8 cellular contexts compared by ENCODE assay signal in genomic region chr12:108826115-108826806, GRCh38. TPM values are rescaled to one million over a fixed set of nuclear protein-coding genes. Genes with fewer than 3 reads are reported as not detected.
A peak's percentile ranks its signal among the peaks of the same experiment; 100 is the strongest.
DNase-seq lines count a peak whose midpoint lies in the region; ATAC-seq and TF ChIP-seq lines count a peak whose summit lies in the region.

No MANE protein-coding gene starts in this region.

- H3K27me3 ChIP-seq in breast epithelium, result no peaks in the 10 kb centered on the region
- no peaks in the 10 kb centered on the region for H3K27me3 ChIP-seq in mammary epithelial cell (ENCODE audit: insufficient read depth, low read length)
- no peaks in the 10 kb centered on the region for H3K27me3 ChIP-seq in prostate gland (replicated peaks; ENCODE audit: insufficient read depth)

- no peak overlapping the region for H2AFZ ChIP-seq in mammary epithelial cell (ENCODE audit: low read depth, low read length)

- H3K4me3 ChIP-seq in breast epithelium (peak overlapping the region in 1 of 3 donors; percentile 38), mammary epithelial cell (replicated peaks in 1 of 3; ENCODE audit: insufficient read depth in 1 of 3, low read depth in 2 of 3, low read length in 3 of 3) (no peak overlapping the region), prostate gland (no peak overlapping the region)

- H3K36me3 ChIP-seq in breast epithelium (no peaks in the 10 kb centered on the region), mammary epithelial cell (ENCODE audit: insufficient read depth, low read length) (peaks cover 35% of the 10 kb centered on the region), prostate gland (no peaks in the 10 kb centered on the region)

- peaks cover 0 to 4% of the 10 kb centered on the region in 2 donors for H3K4me1 ChIP-seq in breast epithelium
- H3K4me1 ChIP-seq in mammary epithelial cell (ENCODE audit: insufficient read depth, low read length), result peaks cover 32% of the 10 kb centered on the region
- peaks cover 3% of the 10 kb centered on the region for H3K4me1 ChIP-seq in prostate gland (replicated peaks)

- H3K9ac ChIP-seq in mammary epithelial cell (ENCODE audit: insufficient read depth, low read length), result no peak overlapping the region

- TF ChIP-seq CTCF in breast epithelium (IDR thresholded peaks at IDR 0.05), result no peak
- TF ChIP-seq CTCF in mammary epithelial cell (conservative IDR thresholded peaks at IDR 0.05 in 1 of 2, IDR thresholded peaks at IDR 0.05 in 1 of 2; ENCODE audit: extremely low read depth in 1 of 2, insufficient read depth in 1 of 2, low read depth in 1 of 2, low read length in 2 of 2), result no peak
- no peak for TF ChIP-seq CTCF in prostate gland (IDR thresholded peaks at IDR 0.05)

- BruUV-seq in mammary epithelial cell (replicated peaks; lab: Mats Ljungman, UMichigan), result no TSS peak

- no peaks in the 10 kb centered on the region for H3K27me3 Mint-ChIP-seq in activated CD4-positive, alpha-beta memory T cell treated with anti-CD3 and anti-CD28 coated beads, Interleukin-2, amount 10 ng/mL, durations not matched to agents 7 days and 5 days

- no peak overlapping the region for H3K4me3 Mint-ChIP-seq in activated CD4-positive, alpha-beta memory T cell treated with anti-CD3 and anti-CD28 coated beads, Interleukin-2, amount 10 ng/mL, durations not matched to agents 7 days and 5 days

- ATAC-seq in GM18907 (IDR thresholded peaks at IDR 0.05; ENCODE audit: unreplicated experiment), result no peak

- peak overlapping the region; percentile 72 to 89 for H3K27ac ChIP-seq in breast epithelium
- H3K27ac ChIP-seq in mammary epithelial cell (ENCODE audit: insufficient read depth, low read depth, low read length), result no peak overlapping the region
- peak overlapping the region; percentile 35 to 43 for H3K27ac ChIP-seq in prostate gland

- intact Hi-C loops in breast epithelium (cut with DNase I; ENCODE audit: low total_unique reads), result no loop called here
- intact Hi-C loops in mammary epithelial cell (cut with micrococcal nuclease), result no loop called here
- intact Hi-C loops in head of caudate nucleus (cut with DNase I), result no loop called here
- intact Hi-C loops in prostate gland (cut with DNase I), result no loop called here

- H3K9me3 Mint-ChIP-seq in activated CD4-positive, alpha-beta memory T cell treated with anti-CD3 and anti-CD28 coated beads, Interleukin-2, amount 10 ng/mL, durations not matched to agents 7 days and 5 days, result no peaks in the 10 kb centered on the region

- WGBS in mammary epithelial cell (ENCODE audit: low coverage, missing lambda C conversion rate), result 94% methylated on average over 14 of the region's 16 CpGs
- 29% methylated on average over 16 of the region's 16 CpGs for WGBS in prostate gland

- DNase-seq in breast epithelium (ENCODE audit: low spot score in 2 of 2) (no peak), mammary epithelial cell (no peak), head of caudate nucleus (peak; percentile 31 to 83 (median 63)), prostate gland (ENCODE audit: low spot score) (no peak)
- no peak for DNase-seq in activated CD4-positive, alpha-beta memory T cell treated with anti-CD3 and anti-CD28 coated beads, Interleukin-2, amount 10 ng/mL, durations not matched to agents 7 days and 5 days
- DNase-seq in activated effector memory CD4-positive, alpha-beta T cell treated with anti-CD3 and anti-CD28 coated beads, Interleukin-2, amount 50 U/mL, for 16 hours, result no peak
- no peak for DNase-seq in activated CD4-positive, alpha-beta T cell treated with anti-CD3 and anti-CD28 coated beads for 48 hours

- peaks cover 65% of the 10 kb centered on the region for H3K36me3 Mint-ChIP-seq in activated CD4-positive, alpha-beta memory T cell treated with anti-CD3 and anti-CD28 coated beads, Interleukin-2, amount 10 ng/mL, durations not matched to agents 7 days and 5 days (ENCODE audit: low read depth)

- H3K4me1 Mint-ChIP-seq in activated CD4-positive, alpha-beta memory T cell treated with anti-CD3 and anti-CD28 coated beads, Interleukin-2, amount 10 ng/mL, durations not matched to agents 7 days and 5 days, result peaks cover 87% of the 10 kb centered on the region

- H3K27ac Mint-ChIP-seq in activated CD4-positive, alpha-beta memory T cell treated with anti-CD3 and anti-CD28 coated beads, Interleukin-2, amount 10 ng/mL, durations not matched to agents 7 days and 5 days, result peak overlapping the region; percentile 64

- in situ Hi-C loops in mammary epithelial cell (cut with MboI; ENCODE audit: low sequenced_read_pairs in 2 of 2), result no loop called here

- no peak overlapping the region for H3K4me2 ChIP-seq in mammary epithelial cell (ENCODE audit: insufficient read depth, low read depth, low read length)

- TF ChIP-seq POLR2A in breast epithelium (IDR thresholded peaks at IDR 0.05) (no peak), prostate gland (IDR thresholded peaks at IDR 0.05) (no peak)

- H3K9me3 ChIP-seq in breast epithelium (no peaks in the 10 kb centered on the region), mammary epithelial cell (replicated peaks; ENCODE audit: insufficient read depth, low read length) (no peaks in the 10 kb centered on the region), prostate gland (no peaks in the 10 kb centered on the region)

- H3K79me2 ChIP-seq in mammary epithelial cell (ENCODE audit: insufficient read depth, low read length), result peaks cover 99% of the 10 kb centered on the region

- no peaks in the 10 kb centered on the region for H4K20me1 ChIP-seq in mammary epithelial cell (ENCODE audit: insufficient read depth, low read length)

- dilution Hi-C loops in mammary epithelial cell (cut with HindIII; ENCODE audit: low sequenced_read_pairs), result no loop called here

- POLR2A ChIA-PET in activated CD4-positive, alpha-beta memory T cell treated with anti-CD3 and anti-CD28 coated beads, Interleukin-2, amount 10 ng/mL, durations not matched to agents 7 days and 5 days (lab: Charles Lee), result interaction anchor here (0.7 to 7.5 kb wide), 4 partner anchors 9 to 135 kb away, joined by 3 to 45 read pairs (median 11); partner anchors contain the start of gene SSH1

- CTCF ChIA-PET in mammary epithelial cell (lab: Charles Lee; ENCODE audit: low non-redundant PET), result no interaction called here
- CTCF ChIA-PET in activated CD4-positive, alpha-beta memory T cell treated with anti-CD3 and anti-CD28 coated beads, Interleukin-2, amount 10 ng/mL, durations not matched to agents 7 days and 5 days (lab: Charles Lee), result interaction anchor here (1.0 to 1.7 kb wide), 4 partner anchors 8 to 209 kb away, joined by 3 to 4 read pairs (median 4); no protein-coding TSS in a partner anchor

RNA-seq across cellular contexts. Expression of gene SSH1, which starts 31.1 kb away (rescaled TPM):
- total RNA-seq in breast epithelium, result 10 to 100 TPM; 13.3 to 15.4 (median 13.8) TPM
- total RNA-seq in mammary epithelial cell, result 10 to 100 TPM; 29.3 to 88.6 TPM
- 20.8 TPM for polyA plus RNA-seq in mammary epithelial cell
- 43.7 TPM for polyA minus RNA-seq in mammary epithelial cell
- 10 to 100 TPM; 56.7 to 57.4 TPM for total RNA-seq in activated CD4-positive, alpha-beta memory T cell treated with anti-CD3 and anti-CD28 coated beads, Interleukin-2, amount 10 ng/mL, durations not matched to agents 7 days and 5 days
- total RNA-seq in prostate gland, result 10 to 100 TPM; 11.0 to 37.2 TPM

RNA-seq across cellular contexts. Expression of gene DAO, which starts 53.6 kb away (rescaled TPM):
- total RNA-seq in breast epithelium (not detected), mammary epithelial cell (not detected), prostate gland (not detected)
- not detected for polyA plus RNA-seq in mammary epithelial cell
- polyA minus RNA-seq in mammary epithelial cell, result not detected
- total RNA-seq in activated CD4-positive, alpha-beta memory T cell treated with anti-CD3 and anti-CD28 coated beads, Interleukin-2, amount 10 ng/mL, durations not matched to agents 7 days and 5 days, result not detected

Comparison
In these comparisons a context has a peak if more than half of its experiments do, and no peak if none do; other contexts are left out.
1. DNase-seq: peak in head of caudate nucleus (42 of 42); none in breast epithelium (0 of 2), mammary epithelial cell (single experiment), activated CD4-positive, alpha-beta memory T cell treated with anti-CD3 and anti-CD28 coated beads, Interleukin-2, amount 10 ng/mL, durations not matched to agents 7 days and 5 days (single experiment), prostate gland (single experiment), activated effector memory CD4-positive, alpha-beta T cell treated with anti-CD3 and anti-CD28 coated beads, Interleukin-2, amount 50 U/mL, for 16 hours (single experiment) and activated CD4-positive, alpha-beta T cell treated with anti-CD3 and anti-CD28 coated beads for 48 hours (single experiment).